In the genomic region with DNA sequence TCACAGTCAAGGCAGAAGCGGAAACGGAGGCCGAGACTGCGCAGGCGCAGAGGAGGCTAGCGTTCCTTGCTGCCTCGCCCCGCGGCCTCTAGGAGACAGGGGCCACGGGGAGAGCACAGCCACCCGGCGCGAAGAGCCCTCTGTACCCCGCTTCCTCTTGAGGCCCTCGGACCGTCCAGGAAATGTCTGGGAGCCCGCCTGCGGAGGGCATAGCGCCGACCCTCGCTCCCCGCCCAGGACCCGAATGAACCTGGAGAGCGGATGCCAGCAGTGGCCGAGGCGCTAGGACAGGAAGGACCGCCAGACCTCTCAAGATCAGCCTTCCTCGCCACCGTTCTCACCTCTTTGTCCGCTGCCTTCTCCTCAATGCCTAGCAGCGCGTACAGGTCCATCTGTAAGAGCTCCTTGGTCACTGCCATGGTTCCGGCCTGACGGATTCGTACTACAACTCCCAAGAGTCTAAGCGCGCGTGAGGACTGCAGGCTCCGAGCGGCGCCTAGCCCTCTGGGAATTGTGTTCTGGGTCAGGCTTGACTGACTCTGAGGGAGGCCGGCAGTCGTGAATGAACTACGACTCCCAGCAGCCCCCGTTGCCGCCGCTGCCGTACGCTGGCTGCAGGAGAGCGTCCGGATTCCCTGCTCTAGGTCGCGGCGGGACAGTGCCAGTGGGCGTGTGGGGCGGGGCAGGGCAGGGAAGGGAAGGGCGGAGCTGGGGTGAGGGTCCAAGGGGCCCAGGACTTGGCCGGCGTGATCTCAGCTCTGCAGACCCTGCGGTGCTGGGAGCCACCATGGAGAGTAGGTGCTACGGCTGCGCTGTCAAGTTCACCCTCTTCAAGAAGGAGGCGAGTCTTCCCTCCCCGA, we compare ENCODE assay signal across 8 cellular contexts. TPM values are rescaled to one million over a fixed set of nuclear protein-coding genes. Genes with fewer than 3 reads are reported as not detected.
DNase-seq lines count a peak whose midpoint lies in the region; ATAC-seq and TF ChIP-seq lines count a peak whose summit lies in the region.

A gene with protein sequence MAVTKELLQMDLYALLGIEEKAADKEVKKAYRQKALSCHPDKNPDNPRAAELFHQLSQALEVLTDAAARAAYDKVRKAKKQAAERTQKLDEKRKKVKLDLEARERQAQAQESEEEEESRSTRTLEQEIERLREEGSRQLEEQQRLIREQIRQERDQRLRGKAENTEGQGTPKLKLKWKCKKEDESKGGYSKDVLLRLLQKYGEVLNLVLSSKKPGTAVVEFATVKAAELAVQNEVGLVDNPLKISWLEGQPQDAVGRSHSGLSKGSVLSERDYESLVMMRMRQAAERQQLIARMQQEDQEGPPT (minus strand): TSS at position 446 of the 860 bp plus-strand sequence. CDS start 27 bp downstream, at position 419.
A gene with protein sequence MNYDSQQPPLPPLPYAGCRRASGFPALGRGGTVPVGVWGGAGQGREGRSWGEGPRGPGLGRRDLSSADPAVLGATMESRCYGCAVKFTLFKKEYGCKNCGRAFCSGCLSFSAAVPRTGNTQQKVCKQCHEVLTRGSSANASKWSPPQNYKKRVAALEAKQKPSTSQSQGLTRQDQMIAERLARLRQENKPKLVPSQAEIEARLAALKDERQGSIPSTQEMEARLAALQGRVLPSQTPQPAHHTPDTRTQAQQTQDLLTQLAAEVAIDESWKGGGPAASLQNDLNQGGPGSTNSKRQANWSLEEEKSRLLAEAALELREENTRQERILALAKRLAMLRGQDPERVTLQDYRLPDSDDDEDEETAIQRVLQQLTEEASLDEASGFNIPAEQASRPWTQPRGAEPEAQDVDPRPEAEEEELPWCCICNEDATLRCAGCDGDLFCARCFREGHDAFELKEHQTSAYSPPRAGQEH (plus strand): TSS at position 62 of the 860 bp plus-strand sequence. CDS start 501 bp downstream, at position 563.

- peak within 1 kb of the TSS; percentile 76 for H3K27ac ChIP-seq in RWPE2 (ENCODE audit: poor library complexity, severe bottlenecking)

- H3K4me3 ChIP-seq in RWPE2 (ENCODE audit: severe bottlenecking) (peak within 1 kb of the TSS; percentile 77), fibroblast of mammary gland (ENCODE audit: control insufficient read depth, low read depth, low read length) (peak within 1 kb of the TSS; percentile 99)

- DNase-seq in ELF-1 (ENCODE audit: low read depth, low spot score) (peak; percentile 98), H4 (ENCODE audit: low spot score) (peak; percentile 97), LoVo (ENCODE audit: low spot score) (peak; percentile 99), RWPE2 (ENCODE audit: low spot score) (peak; percentile 100), fibroblast of mammary gland (ENCODE audit: low read depth) (peak; percentile 98), natural killer cell (peak; percentile 88)
- peak; percentile 93 for DNase-seq in activated T-helper 2 cell treated with anti-CD3 and anti-CD28 coated beads, Interferon-gamma antibody, Interleukin-2, Interleukin-4, amounts not matched to agents 10 μg/mL and 5 μg/mL and 100 μg/mL, durations not matched to agents 14 hours and 24 hours and 36 hours (ENCODE audit: low spot score)
- peak; percentile 93 for DNase-seq in stimulated activated naive CD4-positive, alpha-beta T cell treated with Interleukin-2 at 50 U/mL for 16 hours (lab: John Stamatoyannopoulos, UW)

- H3K4me3 Mint-ChIP-seq in activated T-helper 2 cell treated with anti-CD3 and anti-CD28 coated beads, Interferon-gamma antibody, Interleukin-2, Interleukin-4, amounts not matched to agents 10 μg/mL and 5 μg/mL and 100 μg/mL, durations not matched to agents 14 hours and 24 hours and 36 hours (ENCODE audit: low read depth), result peak within 1 kb of the TSS; percentile 96
- H3K4me3 Mint-ChIP-seq in natural killer cell, result peak within 1 kb of the TSS; percentile 100

- ATAC-seq in RWPE2 (ENCODE audit: low read depth), result peak; percentile 99
- ATAC-seq in natural killer cell, result peak; percentile 96 to 100 (median 98)

- peak within 1 kb of the TSS; percentile 98 for H3K27ac Mint-ChIP-seq in activated T-helper 2 cell treated with anti-CD3 and anti-CD28 coated beads, Interferon-gamma antibody, Interleukin-2, Interleukin-4, amounts not matched to agents 10 μg/mL and 5 μg/mL and 100 μg/mL, durations not matched to agents 14 hours and 24 hours and 36 hours
- H3K27ac Mint-ChIP-seq in natural killer cell, result peak within 1 kb of the TSS; percentile 97 to 98

- peaks cover 18% of the 10 kb centered on the region for H3K4me1 Mint-ChIP-seq in activated T-helper 2 cell treated with anti-CD3 and anti-CD28 coated beads, Interferon-gamma antibody, Interleukin-2, Interleukin-4, amounts not matched to agents 10 μg/mL and 5 μg/mL and 100 μg/mL, durations not matched to agents 14 hours and 24 hours and 36 hours (ENCODE audit: low read depth)
- peaks cover 19 to 21% of the 10 kb centered on the region in 2 donors for H3K4me1 Mint-ChIP-seq in natural killer cell

- H3K4me1 ChIP-seq in RWPE2 (ENCODE audit: insufficient read depth, poor library complexity, severe bottlenecking), result peaks cover 5% of the 10 kb centered on the region

- H3K36me3 Mint-ChIP-seq in activated T-helper 2 cell treated with anti-CD3 and anti-CD28 coated beads, Interferon-gamma antibody, Interleukin-2, Interleukin-4, amounts not matched to agents 10 μg/mL and 5 μg/mL and 100 μg/mL, durations not matched to agents 14 hours and 24 hours and 36 hours (ENCODE audit: low read depth), result peaks cover 22% of the 10 kb centered on the region
- H3K36me3 Mint-ChIP-seq in natural killer cell, result no peaks in the 10 kb centered on the region

- intact Hi-C loops in activated T-helper 2 cell treated with anti-CD3 and anti-CD28 coated beads, Interferon-gamma antibody, Interleukin-2, Interleukin-4, amounts not matched to agents 10 μg/mL and 5 μg/mL and 100 μg/mL, durations not matched to agents 14 hours and 24 hours and 36 hours (cut with micrococcal nuclease), result loop anchor here (1.0 kb wide), 5 partner anchors 37 to 424 kb away; a partner anchor contains a TSS
- intact Hi-C loops in natural killer cell (cut with micrococcal nuclease), result loop anchor here (1.0 to 2.0 kb wide), 3 partner anchors 42 to 112 kb away; a partner anchor contains a TSS

- no peaks in the 10 kb centered on the region for H3K9me3 Mint-ChIP-seq in activated T-helper 2 cell treated with anti-CD3 and anti-CD28 coated beads, Interferon-gamma antibody, Interleukin-2, Interleukin-4, amounts not matched to agents 10 μg/mL and 5 μg/mL and 100 μg/mL, durations not matched to agents 14 hours and 24 hours and 36 hours
- no peaks in the 10 kb centered on the region for H3K9me3 Mint-ChIP-seq in natural killer cell

- no peaks in the 10 kb centered on the region for H3K9me3 ChIP-seq in RWPE2 (ENCODE audit: severe bottlenecking)

- TF ChIP-seq CTCF in RWPE2 (IDR thresholded peaks at IDR 0.05; ENCODE audit: poor library complexity, severe bottlenecking) (peak; percentile 14), fibroblast of mammary gland (conservative IDR thresholded peaks at IDR 0.05; ENCODE audit: control insufficient read depth, insufficient read depth, low read depth, low read length) (no peak), natural killer cell (IDR thresholded peaks at IDR 0.05) (no peak)

- H3K27me3 ChIP-seq in RWPE2 (ENCODE audit: insufficient read depth, poor library complexity, severe bottlenecking), result no peaks in the 10 kb centered on the region

- H3K36me3 ChIP-seq in RWPE2 (ENCODE audit: low read depth), result peaks cover 16% of the 10 kb centered on the region

- no peaks in the 10 kb centered on the region for H3K27me3 Mint-ChIP-seq in activated T-helper 2 cell treated with anti-CD3 and anti-CD28 coated beads, Interferon-gamma antibody, Interleukin-2, Interleukin-4, amounts not matched to agents 10 μg/mL and 5 μg/mL and 100 μg/mL, durations not matched to agents 14 hours and 24 hours and 36 hours (ENCODE audit: low read depth)
- no peaks in the 10 kb centered on the region for H3K27me3 Mint-ChIP-seq in natural killer cell (ENCODE audit: low read depth in 2 of 2)

RNA-seq across cellular contexts. Expression of the first gene that starts in this region (rescaled TPM):
- 50.4 and 60.5 TPM in 2 replicates for total RNA-seq in H4 (2014; rRNA removed; shearing (Covaris generic))
- 44.4 and 48.0 TPM in 2 replicates for total RNA-seq in activated T-helper 2 cell treated with anti-CD3 and anti-CD28 coated beads, Interferon-gamma antibody, Interleukin-2, Interleukin-4, amounts not matched to agents 10 μg/mL and 5 μg/mL and 100 μg/mL, durations not matched to agents 14 hours and 24 hours and 36 hours
- total RNA-seq in natural killer cell, result 10 to 100 TPM; 36.2 to 64.9 (median 50.0) TPM

RNA-seq across cellular contexts. Expression of the second gene that starts in this region (rescaled TPM):
- 29.4 and 32.2 TPM in 2 replicates for total RNA-seq in H4 (2014; rRNA removed; shearing (Covaris generic))
- total RNA-seq in activated T-helper 2 cell treated with anti-CD3 and anti-CD28 coated beads, Interferon-gamma antibody, Interleukin-2, Interleukin-4, amounts not matched to agents 10 μg/mL and 5 μg/mL and 100 μg/mL, durations not matched to agents 14 hours and 24 hours and 36 hours, result 37.6 and 39.3 TPM in 2 replicates
- 10 to 100 TPM; 16.4 to 19.7 (median 18.5) TPM for total RNA-seq in natural killer cell

Comparison
In these comparisons a context has a peak if more than half of its experiments do, and no peak if none do; other contexts are left out.
1. Peak in every context shown above with its lines: DNase-seq, ATAC-seq, H3K4me3 ChIP-seq and H3K27ac ChIP-seq.